Comparison of ENCODE assay signal across 1 cellular context in the genomic region with DNA sequence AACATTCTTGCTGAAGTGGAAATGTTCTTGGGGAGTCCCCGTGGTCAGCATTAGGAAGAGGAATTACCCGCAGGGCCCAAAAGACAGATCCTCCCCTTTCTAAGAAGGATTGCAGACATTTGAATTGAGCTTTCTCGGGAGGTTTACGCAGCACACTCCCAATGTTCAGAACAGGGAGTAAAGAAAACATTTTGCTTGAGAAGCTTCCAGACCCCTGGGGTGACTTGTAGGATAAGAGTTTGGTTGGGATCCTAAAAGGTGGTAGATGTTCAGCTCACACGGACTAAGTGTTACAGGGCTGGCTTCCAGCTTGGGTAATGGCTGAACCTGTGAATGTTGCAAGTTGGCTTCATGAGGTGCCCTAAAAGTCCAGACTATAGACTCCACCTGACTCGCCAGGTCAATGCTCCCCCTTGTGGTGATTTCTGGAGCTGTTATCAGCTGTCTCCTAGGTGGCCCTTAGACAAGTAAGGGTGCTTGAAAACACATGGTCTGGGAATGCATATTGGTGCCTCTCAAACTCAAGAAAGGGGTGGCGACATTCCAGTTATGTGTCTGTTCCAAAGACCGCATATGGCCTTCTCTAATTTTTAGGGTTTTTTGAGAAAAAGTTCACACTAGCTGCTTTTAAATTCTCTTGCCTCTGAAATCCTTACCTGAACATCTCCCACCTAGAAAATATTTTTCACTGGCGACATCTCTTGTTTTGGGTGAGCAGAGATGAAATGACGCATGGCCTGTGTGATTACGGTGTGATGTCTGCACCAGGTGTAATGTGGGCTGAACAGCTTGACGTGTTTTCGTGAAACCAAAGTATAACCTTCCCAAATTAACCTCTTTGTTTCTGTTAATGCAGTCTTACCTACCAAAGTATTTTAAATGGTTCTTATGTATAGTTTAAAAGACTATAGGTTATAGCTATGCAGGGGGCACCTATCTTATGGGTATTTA.
TF ChIP-seq lines count a peak whose summit lies in the region.

No MANE protein-coding gene starts in this region.

TF ChIP-seq in endothelial cell of umbilical vein, 7 proteins besides CTCF, POLR2A, EP300 and RAD21 (continued from another document):
- no peak for TF ChIP-seq POLR2AphosphoS5 (IDR thresholded peaks at IDR 0.05; ENCODE audit: insufficient read depth, low read depth, low read length)
- no peak for TF ChIP-seq FOS (IDR thresholded peaks at IDR 0.05; ENCODE audit: borderline replicate concordance, insufficient read depth, low read length)
- no peak for TF ChIP-seq MYC (IDR thresholded peaks at IDR 0.05; ENCODE audit: low read depth, low read length)
TF ChIP-seq in endothelial cell of umbilical vein: peak in this region for 0.
